12 cellular contexts compared by ENCODE assay signal in the genomic region with DNA sequence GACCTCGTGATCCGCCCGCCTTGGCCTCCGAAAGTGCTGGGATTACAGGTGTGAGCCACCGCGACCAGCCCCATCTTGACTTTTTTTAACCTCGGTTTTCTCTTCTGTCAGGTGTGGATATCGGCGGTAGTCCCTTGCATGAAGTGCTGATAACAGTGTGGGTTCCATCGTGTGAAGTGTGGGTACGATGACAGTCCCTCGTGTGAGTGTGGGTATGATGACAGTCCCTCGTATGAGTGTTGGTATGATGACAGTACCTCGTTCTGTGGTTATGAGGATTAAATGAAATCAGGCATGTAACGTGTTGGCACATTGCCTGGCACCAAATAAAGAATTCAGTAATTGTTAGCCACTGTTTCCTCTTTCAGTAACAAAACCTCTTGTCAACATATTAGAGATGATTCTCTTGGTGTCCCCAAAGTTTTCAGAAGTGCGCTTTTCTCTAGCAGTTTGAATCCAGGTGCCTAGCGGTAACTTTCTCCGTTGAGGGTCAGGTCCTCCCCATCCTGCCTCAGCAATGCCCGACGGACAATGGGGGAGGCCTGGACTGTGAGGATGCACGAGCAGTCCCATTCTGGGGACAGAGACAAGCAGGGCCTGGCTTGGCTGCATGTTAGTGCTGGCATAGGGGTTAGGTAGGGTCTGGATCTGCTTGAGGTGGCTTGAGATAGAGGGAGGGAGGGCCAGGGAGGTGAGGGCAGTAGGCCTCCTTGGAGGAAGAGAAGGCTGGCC. TPM values are rescaled to one million over a fixed set of nuclear protein-coding genes. Genes with fewer than 3 reads are reported as not detected.
DNase-seq lines count a peak whose midpoint lies in the region; ATAC-seq, FAIRE-seq and TF ChIP-seq lines count a peak whose summit lies in the region.
"Had no signal": no experiment of that assay in that cellular context is flagged by ENCODE, and none has a peak within 500 bp of the region (broad histone marks: within the 10 kb centered on the region; RNA-seq: fewer than 3 reads in every experiment).

No MANE protein-coding gene starts in this region.

- H3K9me3 ChIP-seq in suprapubic skin = no peaks in the 10 kb centered on the region

- ATAC-seq in HG03159 (IDR thresholded peaks at IDR 0.05; ENCODE audit: unreplicated experiment) = no peak

- no peak for FAIRE-seq in RCC 7860 (lab: Jason Lieb, UNC)
- FAIRE-seq: D721Med had no signal

- no peaks in the 10 kb centered on the region for H3K36me3 ChIP-seq in suprapubic skin

- H3K4me3 Mint-ChIP-seq in glutamatergic neuron (ENCODE audit: unreplicated experiment) = no peak overlapping the region
- H3K4me3 Mint-ChIP-seq: neural crest cell had no signal

- peak overlapping the region; percentile 62 for H3K27ac Mint-ChIP-seq in glutamatergic neuron (ENCODE audit: unreplicated experiment)

- no peaks in the 10 kb centered on the region for H3K36me3 Mint-ChIP-seq in glutamatergic neuron (ENCODE audit: unreplicated experiment)

- H3K9me3 Mint-ChIP-seq in glutamatergic neuron (ENCODE audit: unreplicated experiment) = peaks cover 7% of the 10 kb centered on the region
- H3K9me3 Mint-ChIP-seq: neural crest cell had no signal

- peaks cover 2% of the 10 kb centered on the region for H3K27me3 Mint-ChIP-seq in glutamatergic neuron (ENCODE audit: unreplicated experiment)

- 83% methylated on average over 21 of the region's 21 CpGs for WGBS in suprapubic skin

- H3K4me1 ChIP-seq in suprapubic skin = peaks cover 33% of the 10 kb centered on the region

- H3K27ac ChIP-seq in suprapubic skin = no peak overlapping the region

- TF ChIP-seq CTCF in glutamatergic neuron (IDR thresholded peaks at IDR 0.05; ENCODE audit: partially characterized antibody, unreplicated experiment) (no peak), GM13977 (IDR thresholded peaks at IDR 0.05; ENCODE audit: extremely low read depth, insufficient read depth, missing control alignments) (no peak), suprapubic skin (IDR thresholded peaks at IDR 0.05) (no peak)

- in situ Hi-C loops in GM13977 (cut with MboI; ENCODE audit: low pct_unique_long_range_greater_than_20kb, low sequenced_read_pairs, unreplicated experiment) = no loop called here

- no peak for TF ChIP-seq EP300 in suprapubic skin (IDR thresholded peaks at IDR 0.05)

- H3K4me3 ChIP-seq in suprapubic skin = no peak overlapping the region

- no peaks in the 10 kb centered on the region for H3K27me3 ChIP-seq in suprapubic skin

- H3K4me1 Mint-ChIP-seq in glutamatergic neuron (ENCODE audit: low read depth, unreplicated experiment) = peaks cover 46% of the 10 kb centered on the region

- peak; percentile 59 for DNase-seq in stimulated activated CD4-positive, alpha-beta T cell treated with anti-CD3 and anti-CD28 coated beads, Interleukin-1b, Interleukin-23, amount 100 ng/mL, for 48 hours
- DNase-seq in stimulated activated CD4-positive, alpha-beta T cell treated with anti-CD3 and anti-CD28 coated beads, Interleukin-4, amount 100 ng/mL, for 1 hour = no peak
- DNase-seq in RCC 7860 (ENCODE audit: low spot score) = peak; percentile 19
- DNase-seq in glutamatergic neuron = no peak
- DNase-seq in nucleus accumbens (lab: John Stamatoyannopoulos, UW) = no peak
- DNase-seq in GM13977 (ENCODE audit: low spot score) = no peak
- DNase-seq in suprapubic skin (ENCODE audit: low spot score in 2 of 2) = no peak
- DNase-seq: head of caudate nucleus, NCI-H526 had no signal

- no peak for TF ChIP-seq POLR2A in suprapubic skin (IDR thresholded peaks at IDR 0.05)

RNA-seq across cellular contexts. Expression of a gene that starts 15.3 kb away (rescaled TPM):
- total RNA-seq in glutamatergic neuron (ENCODE audit: unreplicated experiment) (203 TPM), suprapubic skin (10 to 100 TPM; 83.1 to 88.8 (median 86.4) TPM)

Comparison
In these comparisons a context has a peak if more than half of its experiments do, and no peak if none do; other contexts are left out.
1. DNase-seq: peak in stimulated activated CD4-positive, alpha-beta T cell treated with anti-CD3 and anti-CD28 coated beads, Interleukin-1b, Interleukin-23, amount 100 ng/mL, for 48 hours (single experiment) and RCC 7860 (single experiment); none in stimulated activated CD4-positive, alpha-beta T cell treated with anti-CD3 and anti-CD28 coated beads, Interleukin-4, amount 100 ng/mL, for 1 hour (single experiment), glutamatergic neuron (single experiment), nucleus accumbens (0 of 56), GM13977 (single experiment) and suprapubic skin (0 of 2).